ENCODE assay signal across 25 cellular contexts in the genomic region with DNA sequence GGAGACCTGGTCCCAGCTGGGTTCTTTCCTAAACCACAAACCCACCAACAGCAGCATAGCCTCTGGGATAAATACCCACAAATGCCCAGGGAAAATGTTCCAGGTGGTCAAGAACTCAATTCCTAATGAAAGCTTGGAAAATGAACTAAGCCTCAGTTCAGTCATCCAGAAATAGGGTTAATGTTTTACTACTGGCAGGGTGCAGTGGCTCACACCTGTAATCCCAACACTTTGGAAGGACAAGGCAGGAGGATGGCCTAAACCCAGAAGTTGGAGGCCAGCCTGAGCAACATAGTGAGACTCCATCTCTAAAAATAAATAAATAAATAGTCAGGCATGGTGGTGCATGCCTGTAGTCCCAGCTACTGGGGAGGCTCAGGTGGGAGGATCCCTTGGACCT.
"Had no signal": no experiment of that assay in that cellular context is flagged by ENCODE, and none has a peak within 500 bp of the region (broad histone marks: within the 10 kb centered on the region; RNA-seq: fewer than 3 reads in every experiment).

No MANE protein-coding gene starts in this region.

- H3K27ac ChIP-seq: adrenal gland, cardiac muscle cell, colonic mucosa, epithelial cell of prostate, esophagus squamous epithelium, neural progenitor cell, vagina, VCaP had no signal

- H3K36me3 ChIP-seq: adrenal gland, cardiac muscle cell, colonic mucosa, esophagus squamous epithelium, neural progenitor cell, vagina had no signal

- H3K9ac ChIP-seq: neural progenitor cell had no signal

- H3K9me3 ChIP-seq: adrenal gland, colonic mucosa, esophagus squamous epithelium, vagina had no signal

- H3K4me2 ChIP-seq: neural progenitor cell had no signal

- DNase-seq: activated CD4-positive, alpha-beta memory T cell treated with anti-CD3 and anti-CD28 coated beads for 36 hours; activated CD4-positive, alpha-beta T cell treated with anti-CD3 and anti-CD28 coated beads for 4 hours; activated CD8-positive, alpha-beta memory T cell treated with anti-CD3 and anti-CD28 coated beads, Interleukin-2, amount 50 U/mL, for 4 hours; activated effector memory CD4-positive, alpha-beta T cell treated with anti-CD3 and anti-CD28 coated beads, Interleukin-2, amount 50 U/mL, for 16 hours; activated naive CD4-positive, alpha-beta T cell treated with anti-CD3 and anti-CD28 coated beads for 36 hours; activated naive CD8-positive, alpha-beta T cell treated with anti-CD3 and anti-CD28 coated beads for 36 hours; activated T-cell treated with anti-CD3 and anti-CD28 coated beads, Interleukin-2, amount 50 U/mL, for 1 hour; adrenal gland; aorta; cerebellar nuclear complex; colonic mucosa; effector CD8-positive, alpha-beta T cell; esophagus squamous epithelium; foreskin melanocyte; midbrain; naive thymus-derived CD4-positive, alpha-beta T cell; occipital lobe; right cardiac atrium; stimulated activated CD4-positive, alpha-beta T cell treated with anti-CD3 and anti-CD28 coated beads, Interleukin-2, amount 100 ng/mL, for 48 hours; stimulated activated naive CD4-positive, alpha-beta T cell treated with Interleukin-2 at 50 U/mL for 16 hours had no signal

- H3K4me1 ChIP-seq: adrenal gland, colonic mucosa, esophagus squamous epithelium, neural progenitor cell, vagina had no signal

- ATAC-seq: naive thymus-derived CD4-positive, alpha-beta T cell; right cardiac atrium had no signal

- H3K4me3 ChIP-seq: adrenal gland, cardiac muscle cell, colonic mucosa, esophagus squamous epithelium, neural progenitor cell, vagina had no signal

- H3K27me3 ChIP-seq: adrenal gland, cardiac muscle cell, colonic mucosa, esophagus squamous epithelium, neural progenitor cell, vagina had no signal
